9 cellular contexts compared by ENCODE assay signal in genomic region chr3:186520957-186521842, GRCh38. TPM values are rescaled to one million over a fixed set of nuclear protein-coding genes. Genes with fewer than 3 reads are reported as not detected.
DNase-seq lines count a peak whose midpoint lies in the region; ATAC-seq and TF ChIP-seq lines count a peak whose summit lies in the region.
"Had no signal": no experiment of that assay in that cellular context is flagged by ENCODE, and none has a peak within 500 bp of the region (broad histone marks: within the 10 kb centered on the region; RNA-seq: fewer than 3 reads in every experiment).

No MANE protein-coding gene starts in this region.

- H3K27me3 Mint-ChIP-seq in activated CD8-positive, alpha-beta memory T cell treated with anti-CD3 and anti-CD28 coated beads, Interleukin-2, amount 10 ng/mL, durations not matched to agents 7 days and 5 days, result peaks cover 9% of the 10 kb centered on the region
- peaks cover 2% of the 10 kb centered on the region for H3K27me3 Mint-ChIP-seq in GM23338 (ENCODE audit: insufficient read depth, low read depth, poor library complexity)

- no peak overlapping the region for H4K91ac ChIP-seq in neuronal stem cell (ENCODE audit: low read depth, low read length, poor library complexity)

- H2BK120ac ChIP-seq in neuronal stem cell (ENCODE audit: low read depth, low read length), result no peak overlapping the region

- H3K9me2 ChIP-seq in GM23338 (ENCODE audit: insufficient read depth), result no peaks in the 10 kb centered on the region
- no peaks in the 10 kb centered on the region for H3K9me2 ChIP-seq in Loucy (replicated peaks; ENCODE audit: low read depth, low read length)
- H3K9me2 ChIP-seq in GM23248 (ENCODE audit: insufficient read depth), result no peaks in the 10 kb centered on the region

- no peaks in the 10 kb centered on the region for H3F3A ChIP-seq in GM23338 (replicated peaks; ENCODE audit: low read depth)
- peaks cover 14% of the 10 kb centered on the region for H3F3A ChIP-seq in Loucy (ENCODE audit: low read depth)
- no peaks in the 10 kb centered on the region for H3F3A ChIP-seq in GM23248 (ENCODE audit: insufficient read depth)

- CTCF ChIA-PET in activated CD8-positive, alpha-beta memory T cell treated with anti-CD3 and anti-CD28 coated beads, Interleukin-2, amount 10 ng/mL, durations not matched to agents 7 days and 5 days (lab: Charles Lee), result interaction anchor here (0.7 kb wide), 1 partner anchor 105 kb away, joined by 3 read pairs; no protein-coding TSS in a partner anchor

- H4K20me1 ChIP-seq in GM23338 (replicated peaks; ENCODE audit: insufficient read depth) (no peaks in the 10 kb centered on the region), Loucy (ENCODE audit: insufficient read depth, low read length, poor library complexity, severe bottlenecking) (no peaks in the 10 kb centered on the region), GM23248 (ENCODE audit: insufficient read depth) (no peaks in the 10 kb centered on the region)

- H3K4me3 ChIP-seq in GM23338 (no peak overlapping the region), Loucy (ENCODE audit: low read length, poor library complexity, severe bottlenecking) (no peak overlapping the region), neuronal stem cell (ENCODE audit: low read length in 2 of 2) (no peak overlapping the region), GM23248 (no peak overlapping the region), left ventricle myocardium inferior (no peak overlapping the region)

- DNase-seq in activated CD8-positive, alpha-beta memory T cell treated with anti-CD3 and anti-CD28 coated beads, Interleukin-2, amount 10 ng/mL, durations not matched to agents 7 days and 5 days, result peak; percentile 68
- no peak for DNase-seq in activated CD8-positive, alpha-beta memory T cell treated with anti-CD3 and anti-CD28 coated beads for 24 hours
- DNase-seq in GM23338 (ENCODE audit: low spot score) (peak; percentile 34), neuronal stem cell (ENCODE audit: low spot score) (no peak), GM23248 (no peak), medulla oblongata (ENCODE audit: extremely low spot score) (no peak), left ventricle myocardium inferior (no peak)
- DNase-seq: C1 segment of cervical spinal cord had no signal

- peaks cover 5% of the 10 kb centered on the region for H3K36me3 Mint-ChIP-seq in activated CD8-positive, alpha-beta memory T cell treated with anti-CD3 and anti-CD28 coated beads, Interleukin-2, amount 10 ng/mL, durations not matched to agents 7 days and 5 days
- H3K36me3 Mint-ChIP-seq in GM23338 (ENCODE audit: low read depth), result no peaks in the 10 kb centered on the region

- no peak overlapping the region for H3K4ac ChIP-seq in neuronal stem cell (ENCODE audit: low read length)

- no peaks in the 10 kb centered on the region for H3K9me3 Mint-ChIP-seq in activated CD8-positive, alpha-beta memory T cell treated with anti-CD3 and anti-CD28 coated beads, Interleukin-2, amount 10 ng/mL, durations not matched to agents 7 days and 5 days (ENCODE audit: low read depth)
- H3K9me3 Mint-ChIP-seq in GM23338, result peaks cover 3% of the 10 kb centered on the region; the same call in 1 of the 3 replicates

- TF ChIP-seq CTCF in GM23338 (conservative IDR thresholded peaks at IDR 0.05; ENCODE audit: low read depth in 2 of 2), result no peak
- no peak for TF ChIP-seq CTCF in Loucy (conservative IDR thresholded peaks at IDR 0.05; ENCODE audit: low read length)
- TF ChIP-seq CTCF in left ventricle myocardium inferior (IDR thresholded peaks at IDR 0.05; ENCODE audit: borderline replicate concordance), result no peak

- H3K36me3 ChIP-seq in GM23338 (ENCODE audit: insufficient read depth), result no peaks in the 10 kb centered on the region
- no peaks in the 10 kb centered on the region for H3K36me3 ChIP-seq in Loucy (ENCODE audit: insufficient read depth, low read length)
- no peaks in the 10 kb centered on the region for H3K36me3 ChIP-seq in neuronal stem cell (replicated peaks in 1 of 2; ENCODE audit: control insufficient read depth in 2 of 2, insufficient read depth in 2 of 2, low read length in 2 of 2)
- H3K36me3 ChIP-seq in GM23248 (ENCODE audit: low read depth), result no peaks in the 10 kb centered on the region
- no peaks in the 10 kb centered on the region for H3K36me3 ChIP-seq in left ventricle myocardium inferior

- no peak overlapping the region for H2BK15ac ChIP-seq in neuronal stem cell (ENCODE audit: low read length)

- H2BK12ac ChIP-seq in neuronal stem cell (ENCODE audit: low read length), result no peak overlapping the region

- H3K27ac ChIP-seq in GM23338 (ENCODE audit: low read depth) (no peak overlapping the region), neuronal stem cell (replicated peaks; ENCODE audit: low read length) (no peak overlapping the region), GM23248 (no peak overlapping the region), left ventricle myocardium inferior (replicated peaks) (no peak overlapping the region)

- H3K18ac ChIP-seq in neuronal stem cell (ENCODE audit: low read length), result peak overlapping the region; percentile 32

- H3K9ac ChIP-seq in Loucy (ENCODE audit: low read depth, low read length, poor library complexity, severe bottlenecking) (peak overlapping the region; percentile 80), neuronal stem cell (ENCODE audit: low read depth, low read length, poor library complexity) (no peak overlapping the region), GM23248 (no peak overlapping the region)

- H2AFZ ChIP-seq in GM23338 (no peak overlapping the region), Loucy (ENCODE audit: low read length) (no peak overlapping the region), neuronal stem cell (ENCODE audit: low read length) (peak overlapping the region; percentile 78), GM23248 (no peak overlapping the region)

- H2BK5ac ChIP-seq in neuronal stem cell (ENCODE audit: low read length), result no peak overlapping the region

- no peak overlapping the region for H3K14ac ChIP-seq in neuronal stem cell (ENCODE audit: low read length)

- H3K4me1 ChIP-seq in GM23338 (ENCODE audit: insufficient read depth), result peaks cover 10% of the 10 kb centered on the region; the same call in 1 of the 2 replicates
- peaks cover 61% of the 10 kb centered on the region for H3K4me1 ChIP-seq in Loucy (ENCODE audit: insufficient read depth, low read length, poor library complexity, severe bottlenecking)
- H3K4me1 ChIP-seq in neuronal stem cell (ENCODE audit: control insufficient read depth in 2 of 2, insufficient read depth in 1 of 2, low read depth in 1 of 2, low read length in 2 of 2), result peaks cover 9 to 15% of the 10 kb centered on the region in 2 donors
- H3K4me1 ChIP-seq in GM23248 (ENCODE audit: insufficient read depth), result no peaks in the 10 kb centered on the region
- H3K4me1 ChIP-seq in left ventricle myocardium inferior, result no peaks in the 10 kb centered on the region

- H3K4me3 Mint-ChIP-seq in activated CD8-positive, alpha-beta memory T cell treated with anti-CD3 and anti-CD28 coated beads, Interleukin-2, amount 10 ng/mL, durations not matched to agents 7 days and 5 days, result no peak overlapping the region
- no peak overlapping the region for H3K4me3 Mint-ChIP-seq in GM23338

- no peak overlapping the region for H4K8ac ChIP-seq in neuronal stem cell (ENCODE audit: low read depth, low read length)

- no peaks in the 10 kb centered on the region for H3K79me1 ChIP-seq in neuronal stem cell (ENCODE audit: low read depth, low read length)

- H3K27me3 ChIP-seq in GM23338 (ENCODE audit: insufficient read depth) (no peaks in the 10 kb centered on the region), Loucy (ENCODE audit: insufficient read depth, low read length, poor library complexity, severe bottlenecking) (no peaks in the 10 kb centered on the region), neuronal stem cell (ENCODE audit: control insufficient read depth in 3 of 3, insufficient read depth in 3 of 3, low read depth in 1 of 3, low read length in 3 of 3) (peaks cover 0 to 12% (median 0%) of the 10 kb centered on the region in 3 experiments), GM23248 (replicated peaks; ENCODE audit: insufficient read depth) (peaks cover 54% of the 10 kb centered on the region), left ventricle myocardium inferior (ENCODE audit: low read depth) (peaks cover 47% of the 10 kb centered on the region)

- ATAC-seq in activated CD8-positive, alpha-beta memory T cell treated with anti-CD3 and anti-CD28 coated beads, Interleukin-2, amount 10 ng/mL, durations not matched to agents 7 days and 5 days, result peak; percentile 43
- ATAC-seq in GM23338, result peak; percentile 28; the same call in 1 of the 3 replicates

- in situ Hi-C loops in GM23248 (cut with MboI), result no loop called here

- H3K9me3 ChIP-seq in Loucy (ENCODE audit: insufficient read depth, low read depth, low read length), result no peaks in the 10 kb centered on the region
- H3K9me3 ChIP-seq in neuronal stem cell (replicated peaks in 1 of 2; ENCODE audit: control insufficient read depth in 2 of 2, insufficient read depth in 1 of 2, low read depth in 1 of 2, low read length in 2 of 2), result no peaks in the 10 kb centered on the region
- H3K9me3 ChIP-seq in GM23248 (ENCODE audit: low read depth), result no peaks in the 10 kb centered on the region
- H3K9me3 ChIP-seq in left ventricle myocardium inferior (replicated peaks), result no peaks in the 10 kb centered on the region

- H3K23ac ChIP-seq in neuronal stem cell (ENCODE audit: low read depth, low read length, poor library complexity), result no peak overlapping the region

- H3K4me1 Mint-ChIP-seq in activated CD8-positive, alpha-beta memory T cell treated with anti-CD3 and anti-CD28 coated beads, Interleukin-2, amount 10 ng/mL, durations not matched to agents 7 days and 5 days, result peaks cover 39% of the 10 kb centered on the region
- H3K4me1 Mint-ChIP-seq in GM23338, result peaks cover 7% of the 10 kb centered on the region; the same call in 2 of the 3 replicates

- H3K79me2 ChIP-seq in GM23338 (replicated peaks; ENCODE audit: insufficient read depth) (no peaks in the 10 kb centered on the region), Loucy (ENCODE audit: insufficient read depth, low read length) (no peaks in the 10 kb centered on the region), GM23248 (ENCODE audit: insufficient read depth) (no peaks in the 10 kb centered on the region)

- H3K4me2 ChIP-seq in GM23338, result no peak overlapping the region
- H3K4me2 ChIP-seq in Loucy (ENCODE audit: low read depth, low read length, poor library complexity, severe bottlenecking), result no peak overlapping the region
- no peak overlapping the region for H3K4me2 ChIP-seq in neuronal stem cell (ENCODE audit: insufficient read depth, low read length, poor library complexity, severe bottlenecking)
- H3K4me2 ChIP-seq in GM23248 (ENCODE audit: unreplicated experiment), result no peak overlapping the region

- intact Hi-C loops in left ventricle myocardium inferior (cut with micrococcal nuclease), result no loop called here

- WGBS in neuronal stem cell (ENCODE audit: extremely low coverage in 2 of 2, insufficient read length in 2 of 2, insufficient replicate concordance in 1 of 2), 2 donors, result no CpG with 5 or more reads among the region's 10 CpGs
- WGBS in GM23248 (ENCODE audit: low coverage in 1 of 2, low lambda C conversion rate in 2 of 2, missing lambda C conversion rate in 2 of 2), 2 experiments, result 44 to 45% methylated on average over 10 of the region's 10 CpGs

- no peak overlapping the region for H3K27ac Mint-ChIP-seq in activated CD8-positive, alpha-beta memory T cell treated with anti-CD3 and anti-CD28 coated beads, Interleukin-2, amount 10 ng/mL, durations not matched to agents 7 days and 5 days
- no peak overlapping the region for H3K27ac Mint-ChIP-seq in GM23338

- peak overlapping the region; percentile 53 for H2AK5ac ChIP-seq in neuronal stem cell (ENCODE audit: low read depth, low read length)

RNA-seq across cellular contexts. Expression of gene CRYGS, which starts 23.0 kb away (rescaled TPM):
- total RNA-seq in activated CD8-positive, alpha-beta memory T cell treated with anti-CD3 and anti-CD28 coated beads, Interleukin-2, amount 10 ng/mL, durations not matched to agents 7 days and 5 days, result 1 to 10 TPM; 3.8 to 4.7 TPM
- total RNA-seq in GM23338 (2014; rRNA removed; shearing (Covaris generic)), result 0.74 and 2.9 TPM in 2 replicates
- polyA plus RNA-seq in GM23338 (2016; fragmentation: Nextera tagmentation; extraction: Ambion mirVana) (1.8 and 2.0 TPM in 2 replicates), GM23248 (2016; fragmentation: Nextera tagmentation; extraction: Ambion mirVana) (0.49 and 1.3 TPM in 2 replicates)
- polyA plus RNA-seq in neuronal stem cell (2013, experiment 1 of 2), result 0.67 TPM
- 0.71 TPM for polyA plus RNA-seq in neuronal stem cell (2013, experiment 2 of 2)
- total RNA-seq in GM23248 (2014; rRNA removed; shearing (Covaris generic)), result 0.63 and 0.76 TPM in 2 replicates
- total RNA-seq in left ventricle myocardium inferior, result 1.6 TPM

RNA-seq across cellular contexts. Expression of gene TBCCD1, which starts 45.9 kb away (rescaled TPM):
- total RNA-seq in activated CD8-positive, alpha-beta memory T cell treated with anti-CD3 and anti-CD28 coated beads, Interleukin-2, amount 10 ng/mL, durations not matched to agents 7 days and 5 days, result 10 to 100 TPM; 16.6 to 17.5 TPM
- total RNA-seq in GM23338 (2014; rRNA removed; shearing (Covaris generic)), result 16.7 and 22.6 TPM in 2 replicates
- polyA plus RNA-seq in GM23338 (2016; fragmentation: Nextera tagmentation; extraction: Ambion mirVana), result 5.8 and 7.3 TPM in 2 replicates
- polyA plus RNA-seq in neuronal stem cell (2013, experiment 1 of 2), result 9.6 TPM
- 9.2 TPM for polyA plus RNA-seq in neuronal stem cell (2013, experiment 2 of 2)
- total RNA-seq in GM23248 (2014; rRNA removed; shearing (Covaris generic)), result 14.6 and 17.7 TPM in 2 replicates
- 15.6 and 16.3 TPM in 2 replicates for polyA plus RNA-seq in GM23248 (2016; fragmentation: Nextera tagmentation; extraction: Ambion mirVana)
- 6.2 TPM for total RNA-seq in left ventricle myocardium inferior

RNA-seq across cellular contexts. Expression of gene DNAJB11, which starts 49.3 kb away (rescaled TPM):
- total RNA-seq in activated CD8-positive, alpha-beta memory T cell treated with anti-CD3 and anti-CD28 coated beads, Interleukin-2, amount 10 ng/mL, durations not matched to agents 7 days and 5 days, result 10 to 100 TPM; 48.6 to 61.3 TPM
- total RNA-seq in GM23338 (2014; rRNA removed; shearing (Covaris generic)), result 72.5 and 72.6 TPM in 2 replicates
- polyA plus RNA-seq in GM23338 (2016; fragmentation: Nextera tagmentation; extraction: Ambion mirVana), result 66.3 and 85.6 TPM in 2 replicates
- 43.9 TPM for polyA plus RNA-seq in neuronal stem cell (2013, experiment 1 of 2)
- 44.3 TPM for polyA plus RNA-seq in neuronal stem cell (2013, experiment 2 of 2)
- total RNA-seq in GM23248 (2014; rRNA removed; shearing (Covaris generic)), result 63.2 and 65.9 TPM in 2 replicates
- 99.3 and 102 TPM in 2 replicates for polyA plus RNA-seq in GM23248 (2016; fragmentation: Nextera tagmentation; extraction: Ambion mirVana)
- total RNA-seq in left ventricle myocardium inferior, result 24.6 TPM

Comparison
In these comparisons a context has a peak if more than half of its experiments do, and no peak if none do; other contexts are left out.
1. DNase-seq: peak in activated CD8-positive, alpha-beta memory T cell treated with anti-CD3 and anti-CD28 coated beads, Interleukin-2, amount 10 ng/mL, durations not matched to agents 7 days and 5 days (single experiment) and GM23338 (single experiment); none in activated CD8-positive, alpha-beta memory T cell treated with anti-CD3 and anti-CD28 coated beads for 24 hours (single experiment), neuronal stem cell (single experiment), GM23248 (single experiment), medulla oblongata (single experiment) and left ventricle myocardium inferior (single experiment).